Comparison of ENCODE assay signal across 27 cellular contexts in genomic region chr14:70162353-70162752, GRCh38. TPM values are rescaled to one million over a fixed set of nuclear protein-coding genes. Genes with fewer than 3 reads are reported as not detected.
"Had no signal": no experiment of that assay in that cellular context is flagged by ENCODE, and none has a peak within 500 bp of the region (broad histone marks: within the 10 kb centered on the region; RNA-seq: fewer than 3 reads in every experiment).

No MANE protein-coding gene starts in this region.

- ATAC-seq: esophagus mucosa; gastrocnemius medialis; heart right ventricle; left cardiac atrium; left lung; left ventricle myocardium superior; lower lobe of right lung; mucosa of descending colon; naive thymus-derived CD8-positive, alpha-beta T cell had no signal

- H3K27ac Mint-ChIP-seq: endodermal cell; mesothelial cell of epicardium; naive B cell; naive thymus-derived CD8-positive, alpha-beta T cell had no signal

- H3K27me3 ChIP-seq: dorsolateral prefrontal cortex, gastrocnemius medialis, left lung had no signal

- DNase-seq: dermis blood vessel endothelial cell; dorsolateral prefrontal cortex; effector CD4-positive, alpha-beta T cell; effector memory CD4-positive, alpha-beta T cell; endodermal cell; erythroblast; esophagus squamous epithelium; foreskin fibroblast; foreskin melanocyte; gastrocnemius medialis; glutamatergic neuron; head of caudate nucleus; heart right ventricle; hippocampal formation; left cardiac atrium; left lung; left ventricle myocardium superior; lower lobe of right lung; mesenchymal stem cell; mucosa of descending colon; naive B cell; naive thymus-derived CD8-positive, alpha-beta T cell had no signal

- H3K36me3 Mint-ChIP-seq: mesothelial cell of epicardium; naive B cell; naive thymus-derived CD8-positive, alpha-beta T cell had no signal

- H3K27ac ChIP-seq: coronary artery, dorsolateral prefrontal cortex, epithelial cell of prostate, esophagus squamous epithelium, gastrocnemius medialis, heart right ventricle, left lung, lower lobe of right lung had no signal

- H3K4me3 ChIP-seq: coronary artery, dorsolateral prefrontal cortex, esophagus squamous epithelium, gastrocnemius medialis, heart right ventricle, left lung, lower lobe of right lung, mucosa of descending colon had no signal

- H3K4me3 Mint-ChIP-seq: endodermal cell; mesothelial cell of epicardium; naive B cell; naive thymus-derived CD8-positive, alpha-beta T cell had no signal

- H3K4me1 ChIP-seq: esophagus squamous epithelium, heart right ventricle, left lung, lower lobe of right lung had no signal

- H3K9me3 Mint-ChIP-seq: endodermal cell; mesothelial cell of epicardium; naive B cell; naive thymus-derived CD8-positive, alpha-beta T cell had no signal

- H3K36me3 ChIP-seq: esophagus squamous epithelium, gastrocnemius medialis, heart right ventricle, left lung, lower lobe of right lung had no signal

- H3K4me1 Mint-ChIP-seq: endodermal cell; mesothelial cell of epicardium; naive B cell; naive thymus-derived CD8-positive, alpha-beta T cell had no signal

- H3K9me3 ChIP-seq: esophagus squamous epithelium, gastrocnemius medialis, heart right ventricle, left lung, lower lobe of right lung, mucosa of descending colon had no signal

RNA-seq across cellular contexts. Expression of gene SLC8A3, which starts 26.4 kb away (rescaled TPM):
- total RNA-seq: naive thymus-derived CD8-positive, alpha-beta T cell had no signal
- polyA plus RNA-seq: keratinocyte; naive thymus-derived CD8-positive, alpha-beta T cell had no signal
